1 cellular context compared by ENCODE assay signal in the genomic region with DNA sequence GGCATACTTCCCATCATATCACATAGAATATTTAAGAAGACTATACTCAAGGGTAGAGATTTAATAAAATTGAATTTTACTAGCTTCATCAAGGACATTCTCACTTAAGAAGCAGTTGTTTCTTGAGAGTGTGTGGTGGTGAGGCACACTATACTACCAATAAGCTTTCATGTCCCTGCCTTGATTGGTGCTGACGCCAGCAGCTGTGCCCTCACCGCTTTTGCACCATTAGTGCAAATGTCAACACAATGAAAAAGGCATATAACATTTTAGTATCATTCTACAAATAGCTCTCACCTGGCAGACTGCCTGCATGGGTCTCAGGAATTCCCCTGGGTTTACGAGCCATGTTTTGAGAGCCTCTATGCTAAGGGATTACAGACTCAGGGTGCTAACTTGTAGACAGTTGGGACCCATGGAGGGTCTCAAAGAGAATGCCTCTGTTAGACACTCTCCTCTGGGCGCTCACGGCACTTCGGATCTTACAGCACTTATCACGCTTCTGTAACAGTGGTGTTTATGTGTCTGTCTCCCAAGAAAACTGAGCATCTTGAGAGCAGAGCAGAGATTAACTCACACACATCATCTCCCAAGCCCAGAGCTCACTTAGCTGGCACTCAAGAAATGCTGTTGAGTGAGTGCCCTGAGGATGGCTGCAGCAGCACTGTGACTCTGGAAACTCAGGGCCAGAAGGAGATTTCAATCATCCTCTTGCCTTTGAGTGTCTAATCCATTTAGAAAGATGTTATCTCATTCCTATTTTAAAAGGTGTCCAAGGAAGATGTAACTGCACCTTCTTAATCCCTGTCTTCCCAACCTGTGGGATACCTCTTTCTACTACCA.
TF ChIP-seq lines count a peak whose summit lies in the region.

No MANE protein-coding gene starts in this region.

TF ChIP-seq in GM23338, 12 proteins besides CTCF, POLR2A, EP300 and RAD21 (continued from another document):
- TF ChIP-seq REST (IDR thresholded peaks at IDR 0.05; ENCODE audit: unreplicated experiment) (no peak), JUNB (IDR thresholded peaks at IDR 0.05; ENCODE audit: unreplicated experiment) (no peak), ETS1 (IDR thresholded peaks at IDR 0.05) (no peak), ZNF114 (CRISPR knock-in tag; IDR thresholded peaks at IDR 0.05) (no peak), STAT1 (IDR thresholded peaks at IDR 0.05; ENCODE audit: unreplicated experiment) (no peak), EZH2 (IDR thresholded peaks at IDR 0.05; ENCODE audit: low read depth, unreplicated experiment) (no peak), NANOG (IDR thresholded peaks at IDR 0.05; ENCODE audit: borderline replicate concordance) (no peak)
TF ChIP-seq in GM23338: peak in this region for 0.
